23 cellular contexts compared by ENCODE assay signal in the genomic region with DNA sequence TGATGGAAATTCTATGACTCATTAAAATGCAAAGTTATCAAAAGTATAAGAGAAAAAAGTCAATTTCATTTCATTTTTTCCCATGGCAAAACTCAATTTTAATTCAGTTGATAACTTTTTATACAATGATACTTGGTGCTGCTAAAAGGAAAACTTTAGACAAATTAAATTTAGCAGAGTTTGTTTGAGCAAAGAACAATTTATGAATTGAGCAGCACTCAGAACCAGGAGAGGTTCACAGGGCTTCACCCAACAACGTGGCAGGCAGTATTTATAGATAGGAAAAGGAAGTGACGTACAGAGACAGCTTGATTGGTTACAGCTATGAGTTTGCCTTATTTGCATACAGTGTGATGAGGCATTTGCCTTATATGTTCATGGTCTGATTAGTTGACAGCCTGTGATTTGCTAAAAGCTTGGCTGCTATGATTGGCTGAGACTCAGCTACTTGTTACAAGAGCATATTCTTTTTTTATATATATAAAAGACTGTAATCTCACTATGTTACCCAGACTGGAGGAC.
"Had no signal": no experiment of that assay in that cellular context is flagged by ENCODE, and none has a peak within 500 bp of the region (broad histone marks: within the 10 kb centered on the region; RNA-seq: fewer than 3 reads in every experiment).

No MANE protein-coding gene starts in this region.

- ATAC-seq: esophagus mucosa; gastroesophageal sphincter; heart left ventricle; left cardiac atrium; left lung; naive thymus-derived CD4-positive, alpha-beta T cell; right cardiac atrium; stimulated activated effector memory CD8-positive, alpha-beta T cell treated with anti-CD3 and anti-CD28 coated beads, Interleukin-12 subunit alpha, Interleukin-12 subunit beta, amount 100 ng/mL, for 72 hours had no signal

- H3K27ac Mint-ChIP-seq: dendritic cell treated with granulocyte-macrophage colony-stimulating factor and Interleukin-4, amounts not matched to agents 40 ng/mL and 50 ng/mL, for 4 days; endodermal cell; naive thymus-derived CD4-positive, alpha-beta T cell; nephron; neural progenitor cell; stimulated activated effector memory CD8-positive, alpha-beta T cell treated with anti-CD3 and anti-CD28 coated beads, Interleukin-12 subunit alpha, Interleukin-12 subunit beta, amount 100 ng/mL, for 72 hours; stimulated activated naive CD8-positive, alpha-beta T cell treated with anti-CD3 and anti-CD28 coated beads, Interleukin-15, Interleukin-2, amounts not matched to agents 100 ng/mL and 50 ng/mL, for 24 hours had no signal

- H3K4me1 Mint-ChIP-seq: naive thymus-derived CD4-positive, alpha-beta T cell; nephron; stimulated activated effector memory CD8-positive, alpha-beta T cell treated with anti-CD3 and anti-CD28 coated beads, Interleukin-12 subunit alpha, Interleukin-12 subunit beta, amount 100 ng/mL, for 72 hours had no signal

- H3K9me3 Mint-ChIP-seq: dendritic cell treated with granulocyte-macrophage colony-stimulating factor and Interleukin-4, amounts not matched to agents 40 ng/mL and 50 ng/mL, for 4 days; stimulated activated naive CD8-positive, alpha-beta T cell treated with anti-CD3 and anti-CD28 coated beads, Interleukin-15, Interleukin-2, amounts not matched to agents 100 ng/mL and 50 ng/mL, for 24 hours had no signal

- DNase-seq: colonic mucosa; effector CD8-positive, alpha-beta T cell; endodermal cell; foreskin fibroblast; heart left ventricle; left cardiac atrium; left lung; mesendoderm; midbrain; naive thymus-derived CD4-positive, alpha-beta T cell; nucleus accumbens; right cardiac atrium; sigmoid colon; stimulated activated CD4-positive, alpha-beta T cell treated with anti-CD3 and anti-CD28 coated beads, Interleukin-2, amount 100 ng/mL, for 24 hours; stimulated activated CD4-positive, alpha-beta T cell treated with anti-CD3 and anti-CD28 coated beads, Interleukin-4, amount 100 ng/mL, for 24 hours; upper lobe of left lung had no signal

- H3K36me3 Mint-ChIP-seq: naive thymus-derived CD4-positive, alpha-beta T cell; neural progenitor cell; stimulated activated effector memory CD8-positive, alpha-beta T cell treated with anti-CD3 and anti-CD28 coated beads, Interleukin-12 subunit alpha, Interleukin-12 subunit beta, amount 100 ng/mL, for 72 hours had no signal

- H3K27me3 Mint-ChIP-seq: dendritic cell treated with granulocyte-macrophage colony-stimulating factor and Interleukin-4, amounts not matched to agents 40 ng/mL and 50 ng/mL, for 4 days had no signal

- H3K4me3 Mint-ChIP-seq: dendritic cell treated with granulocyte-macrophage colony-stimulating factor and Interleukin-4, amounts not matched to agents 40 ng/mL and 50 ng/mL, for 4 days; endodermal cell; naive thymus-derived CD4-positive, alpha-beta T cell; nephron; neural progenitor cell; stimulated activated effector memory CD8-positive, alpha-beta T cell treated with anti-CD3 and anti-CD28 coated beads, Interleukin-12 subunit alpha, Interleukin-12 subunit beta, amount 100 ng/mL, for 72 hours; stimulated activated naive CD8-positive, alpha-beta T cell treated with anti-CD3 and anti-CD28 coated beads, Interleukin-15, Interleukin-2, amounts not matched to agents 100 ng/mL and 50 ng/mL, for 24 hours had no signal
